In the genomic region with DNA sequence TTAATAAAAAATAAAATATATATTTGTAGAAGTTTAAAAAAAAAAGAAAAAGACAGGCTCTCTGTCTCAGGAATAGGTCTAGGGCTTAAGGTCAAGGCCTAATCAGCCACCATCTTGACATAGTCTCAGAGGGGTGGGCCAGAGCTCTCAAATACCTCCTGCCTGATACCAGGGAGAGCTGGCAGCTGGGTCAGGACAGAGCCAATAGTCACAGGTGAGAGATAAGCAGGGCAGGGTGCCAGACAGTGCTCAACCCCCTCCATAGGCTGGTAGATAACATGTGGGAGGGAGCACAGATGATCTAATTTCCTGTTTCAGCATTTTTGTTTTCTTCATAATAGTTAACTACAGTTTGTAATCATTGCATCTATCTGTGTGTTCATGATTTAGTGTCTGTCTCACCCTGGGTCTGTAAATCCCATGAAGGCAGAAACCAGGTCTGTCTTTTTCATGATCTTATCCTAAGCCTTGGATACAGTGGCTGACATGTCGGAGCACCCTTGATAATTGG, we compare ENCODE assay signal across 1 cellular context.
TF ChIP-seq lines count a peak whose summit lies in the region.

No MANE protein-coding gene starts in this region.

TF ChIP-seq in SK-N-SH treated with all-trans-retinoic acid at 6 μM for 48 hours, 23 proteins besides CTCF, POLR2A, EP300 and RAD21 (continued from another document):
- TF ChIP-seq ESRRG (CRISPR knock-in tag; IDR thresholded peaks at IDR 0.05) (no peak), RARB (CRISPR knock-in tag; IDR thresholded peaks at IDR 0.05) (no peak), ZC3H10 (CRISPR knock-in tag; IDR thresholded peaks at IDR 0.05) (no peak), ZNF8 (CRISPR knock-in tag; IDR thresholded peaks at IDR 0.05) (no peak), ZNF565 (CRISPR knock-in tag; conservative IDR thresholded peaks at IDR 0.05; ENCODE audit: low read depth) (no peak), ZFP30 (CRISPR knock-in tag; IDR thresholded peaks at IDR 0.05) (no peak)
- TF ChIP-seq, protein P1, sequence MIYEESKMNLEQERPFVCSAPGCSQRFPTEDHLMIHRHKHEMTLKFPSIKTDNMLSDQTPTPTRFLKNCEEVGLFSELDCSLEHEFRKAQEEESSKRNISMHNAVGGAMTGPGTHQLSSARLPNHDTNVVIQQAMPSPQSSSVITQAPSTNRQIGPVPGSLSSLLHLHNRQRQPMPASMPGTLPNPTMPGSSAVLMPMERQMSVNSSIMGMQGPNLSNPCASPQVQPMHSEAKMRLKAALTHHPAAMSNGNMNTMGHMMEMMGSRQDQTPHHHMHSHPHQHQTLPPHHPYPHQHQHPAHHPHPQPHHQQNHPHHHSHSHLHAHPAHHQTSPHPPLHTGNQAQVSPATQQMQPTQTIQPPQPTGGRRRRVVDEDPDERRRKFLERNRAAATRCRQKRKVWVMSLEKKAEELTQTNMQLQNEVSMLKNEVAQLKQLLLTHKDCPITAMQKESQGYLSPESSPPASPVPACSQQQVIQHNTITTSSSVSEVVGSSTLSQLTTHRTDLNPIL (CRISPR knock-in tag; IDR thresholded peaks at IDR 0.05; ENCODE audit: low read depth) = no peak
